8 cellular contexts compared by ENCODE assay signal in the genomic region with DNA sequence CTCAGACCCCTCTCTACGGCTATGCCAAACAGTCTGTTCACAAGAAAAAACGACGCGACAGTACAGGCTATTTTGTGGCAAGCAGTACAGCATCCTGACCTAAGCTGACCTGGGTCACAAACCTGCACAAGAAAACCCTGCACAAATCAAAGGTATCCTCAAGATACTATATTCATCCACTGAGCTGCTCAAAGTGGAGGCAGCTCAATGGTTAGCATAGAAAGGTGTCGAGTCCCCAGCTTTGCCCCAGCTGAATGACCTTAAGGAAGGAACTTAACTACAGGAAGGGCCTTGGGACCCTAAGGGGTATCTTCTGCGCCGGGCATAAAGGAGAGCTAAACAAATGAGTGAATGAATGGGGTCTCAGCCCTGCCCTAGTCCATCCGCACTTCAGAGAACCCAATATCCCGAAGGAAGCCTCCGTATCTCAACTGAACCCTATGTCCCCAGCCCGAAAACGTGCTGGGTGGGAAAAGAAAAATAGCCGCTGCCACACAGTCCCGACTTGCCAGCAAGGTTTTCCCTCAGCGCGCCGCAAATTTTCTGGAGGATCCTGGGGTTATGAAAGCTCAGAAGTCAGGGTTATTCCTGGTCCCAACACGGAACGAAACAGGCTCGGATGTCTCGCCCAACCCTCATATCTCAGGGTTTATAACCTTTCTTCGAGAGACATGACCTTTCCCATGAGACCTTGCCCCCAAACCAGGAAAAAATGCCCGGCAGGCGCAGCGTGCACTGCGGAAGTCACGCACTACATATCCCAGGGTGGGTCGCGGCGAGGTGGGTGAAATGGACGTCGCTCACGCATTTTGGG. TPM values are rescaled to one million over a fixed set of nuclear protein-coding genes. Genes with fewer than 3 reads are reported as not detected.
DNase-seq lines count a peak whose midpoint lies in the region; ATAC-seq, FAIRE-seq and TF ChIP-seq lines count a peak whose summit lies in the region.

TSS of gene FASTKD1 (minus strand) at position 706 of the 814 bp plus-strand sequence. CDS start 1,836 bp downstream, outside the sequence.

- H3K36me3 Mint-ChIP-seq in T-helper 2 cell treated with Interferon-gamma antibody and Interleukin-4, amounts not matched to agents 5 μg/mL and 100 μg/mL, for 36 hours (ENCODE audit: low read depth) = peaks cover 16% of the 10 kb centered on the region
- no peaks in the 10 kb centered on the region for H3K36me3 Mint-ChIP-seq in astrocyte (ENCODE audit: low read depth, unreplicated experiment)

- no peaks in the 10 kb centered on the region for H3K27me3 ChIP-seq in astrocyte (ENCODE audit: insufficient read depth, low read length)

- H3K9me3 Mint-ChIP-seq in T-helper 2 cell treated with Interferon-gamma antibody and Interleukin-4, amounts not matched to agents 5 μg/mL and 100 μg/mL, for 36 hours = no peaks in the 10 kb centered on the region
- no peaks in the 10 kb centered on the region for H3K9me3 Mint-ChIP-seq in astrocyte (ENCODE audit: unreplicated experiment)

- DNase-seq in NCI-H1930 (lab: John Stamatoyannopoulos, UW) = peak; percentile 83 to 89
- peak; percentile 84 for DNase-seq in T-helper 2 cell treated with Interferon-gamma antibody and Interleukin-4, amounts not matched to agents 5 μg/mL and 100 μg/mL, for 36 hours (ENCODE audit: low spot score)
- peak; percentile 72 for DNase-seq in astrocyte (ENCODE audit: low read depth)
- peak; percentile 92 for DNase-seq in hepatic stellate cell (ENCODE audit: low spot score)
- peak; percentile 80 for DNase-seq in renal cortical epithelial cell (ENCODE audit: low read depth)
- DNase-seq in cortex of kidney (lab: John Stamatoyannopoulos, UW) = no peak

- no peaks in the 10 kb centered on the region for H3K36me3 ChIP-seq in astrocyte (ENCODE audit: insufficient read depth, low read length)

- H3K27ac Mint-ChIP-seq in T-helper 2 cell treated with Interferon-gamma antibody and Interleukin-4, amounts not matched to agents 5 μg/mL and 100 μg/mL, for 36 hours = peak within 1 kb of the TSS; percentile 84
- peak within 1 kb of the TSS; percentile 80 for H3K27ac Mint-ChIP-seq in astrocyte (ENCODE audit: unreplicated experiment)

- H3K9ac ChIP-seq in astrocyte (ENCODE audit: low read length) = peak within 1 kb of the TSS; percentile 86

- H3K27me3 Mint-ChIP-seq in T-helper 2 cell treated with Interferon-gamma antibody and Interleukin-4, amounts not matched to agents 5 μg/mL and 100 μg/mL, for 36 hours (ENCODE audit: low read depth) = peaks cover 2% of the 10 kb centered on the region
- peaks cover 3% of the 10 kb centered on the region for H3K27me3 Mint-ChIP-seq in astrocyte (ENCODE audit: low read depth, unreplicated experiment)

- ATAC-seq in GM18499 (IDR thresholded peaks at IDR 0.05; ENCODE audit: insufficient read depth, unreplicated experiment) = peak; percentile 98
- ATAC-seq in HG02938 (IDR thresholded peaks at IDR 0.05; ENCODE audit: unreplicated experiment) = peak; percentile 99

- no peak for TF ChIP-seq CTCF in astrocyte (IDR thresholded peaks at IDR 0.05; ENCODE audit: insufficient read depth, low read depth, low read length)

- peaks cover 4% of the 10 kb centered on the region for H3K4me1 ChIP-seq in astrocyte (ENCODE audit: insufficient read depth, low read length)

- H3K9me3 ChIP-seq in astrocyte (ENCODE audit: insufficient read depth, low read depth, low read length) = no peaks in the 10 kb centered on the region

- peak within 1 kb of the TSS; percentile 94 for H2AFZ ChIP-seq in astrocyte (ENCODE audit: low read depth, low read length)

- H3K79me2 ChIP-seq in astrocyte (ENCODE audit: insufficient read depth, low read length) = peaks cover 24% of the 10 kb centered on the region

- H4K20me1 ChIP-seq in astrocyte (ENCODE audit: insufficient read depth, low read length) = no peaks in the 10 kb centered on the region

- FAIRE-seq in astrocyte (lab: Jason Lieb, UNC) = peak; percentile 80

- H3K4me3 Mint-ChIP-seq in T-helper 2 cell treated with Interferon-gamma antibody and Interleukin-4, amounts not matched to agents 5 μg/mL and 100 μg/mL, for 36 hours = peak within 1 kb of the TSS; percentile 93
- H3K4me3 Mint-ChIP-seq in astrocyte (ENCODE audit: unreplicated experiment) = peak within 1 kb of the TSS; percentile 97

- peak within 1 kb of the TSS; percentile 55 for H3K27ac ChIP-seq in astrocyte (ENCODE audit: low read depth, low read length)

- H3K4me1 Mint-ChIP-seq in T-helper 2 cell treated with Interferon-gamma antibody and Interleukin-4, amounts not matched to agents 5 μg/mL and 100 μg/mL, for 36 hours (ENCODE audit: low read depth) = peaks cover 17% of the 10 kb centered on the region
- peaks cover 3% of the 10 kb centered on the region for H3K4me1 Mint-ChIP-seq in astrocyte (ENCODE audit: low read depth, unreplicated experiment)

- peak within 1 kb of the TSS; percentile 96 for H3K4me2 ChIP-seq in astrocyte (ENCODE audit: low read length)

- peak within 1 kb of the TSS; percentile 92 for H3K4me3 ChIP-seq in astrocyte (ENCODE audit: insufficient read depth, low read depth, low read length)

RNA-seq across cellular contexts. Expression of gene FASTKD1, which starts in this region (rescaled TPM):
- total RNA-seq in astrocyte (37.2 and 37.3 TPM in 2 replicates), renal cortical epithelial cell (22.7 and 40.1 TPM in 2 replicates)
